ENCODE assay signal across 21 cellular contexts in the genomic region with DNA sequence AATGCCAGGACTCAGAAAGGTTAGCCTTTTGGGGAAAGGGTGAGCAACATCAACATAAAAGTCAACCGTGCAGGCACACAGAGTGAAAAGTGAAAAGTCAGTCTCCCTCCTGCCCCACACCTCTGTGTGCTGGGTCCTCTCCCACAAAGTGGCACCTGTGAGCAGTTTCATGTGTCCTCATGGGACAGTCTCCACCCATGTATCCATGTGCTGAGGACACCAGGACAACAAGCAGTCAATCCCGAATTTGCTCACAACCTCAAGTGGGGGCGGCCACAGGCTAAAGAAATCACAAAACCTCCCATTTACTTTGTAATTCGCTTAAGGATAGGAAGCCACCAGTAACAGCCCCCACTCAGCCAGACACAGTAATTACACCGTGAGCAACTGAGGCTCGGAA.
"Had no signal": no experiment of that assay in that cellular context is flagged by ENCODE, and none has a peak within 500 bp of the region (broad histone marks: within the 10 kb centered on the region; RNA-seq: fewer than 3 reads in every experiment).

No MANE protein-coding gene starts in this region.

- H3K36me3 Mint-ChIP-seq: activated naive CD4-positive, alpha-beta T cell treated with anti-CD3 and anti-CD28 coated beads, Interleukin-2, amount 50 U/mL, for 72 hours; T-cell had no signal

- H3K27me3 Mint-ChIP-seq: activated CD4-positive, alpha-beta T cell treated with anti-CD3 and anti-CD28 coated beads for 36 hours; activated naive CD8-positive, alpha-beta T cell treated with anti-CD3 and anti-CD28 coated beads, Interleukin-2, amount 50 U/mL, for 24 hours had no signal

- ATAC-seq: activated CD4-positive, alpha-beta T cell treated with anti-CD3 and anti-CD28 coated beads for 36 hours; activated naive CD8-positive, alpha-beta T cell treated with anti-CD3 and anti-CD28 coated beads, Interleukin-2, amount 50 U/mL, for 24 hours; activated T-cell treated with anti-CD3 and anti-CD28 coated beads, Interleukin-2, amount 50 U/mL, for 4 hours; body of pancreas; T-cell had no signal

- H3K9me3 Mint-ChIP-seq: activated CD4-positive, alpha-beta memory T cell treated with anti-CD3 and anti-CD28 coated beads, Interleukin-2, amount 10 ng/mL, durations not matched to agents 7 days and 5 days; activated naive CD4-positive, alpha-beta T cell treated with anti-CD3 and anti-CD28 coated beads, Interleukin-2, amount 50 U/mL, for 72 hours; activated naive CD8-positive, alpha-beta T cell treated with anti-CD3 and anti-CD28 coated beads, Interleukin-2, amount 50 U/mL, for 24 hours; activated T-cell treated with anti-CD3 and anti-CD28 coated beads, Interleukin-2, amount 50 U/mL, for 4 hours; T-cell had no signal

- DNase-seq: activated CD4-positive, alpha-beta memory T cell treated with anti-CD3 and anti-CD28 coated beads, Interleukin-2, amount 10 ng/mL, durations not matched to agents 7 days and 5 days; activated CD4-positive, alpha-beta T cell treated with anti-CD3 and anti-CD28 coated beads for 36 hours; activated CD4-positive, alpha-beta T cell treated with anti-CD3 and anti-CD28 coated beads, Interleukin-2, amount 50 U/mL, for 1 hour; activated effector memory CD4-positive, alpha-beta T cell treated with anti-CD3 and anti-CD28 coated beads, Interleukin-2, amount 50 U/mL, for 16 hours; activated naive CD4-positive, alpha-beta T cell treated with Interleukin-2 at 50 U/mL for 16 hours; activated naive CD8-positive, alpha-beta T cell treated with anti-CD3 and anti-CD28 coated beads, Interleukin-2, amount 50 U/mL, for 24 hours; activated T-cell treated with anti-CD3 and anti-CD28 coated beads, Interleukin-2, amount 50 U/mL, for 4 hours; amniotic stem cell; body of pancreas; central memory CD4-positive, alpha-beta T cell; NCI-H1092; NCI-H1417; NCI-H1930; NCI-H2171; NCI-H226; NCI-H526; NCI-H82; SIG-M5; T-cell; T-helper 2 cell had no signal

- H3K27ac Mint-ChIP-seq: activated CD4-positive, alpha-beta memory T cell treated with anti-CD3 and anti-CD28 coated beads, Interleukin-2, amount 10 ng/mL, durations not matched to agents 7 days and 5 days; activated CD4-positive, alpha-beta T cell treated with anti-CD3 and anti-CD28 coated beads for 36 hours; activated naive CD4-positive, alpha-beta T cell treated with anti-CD3 and anti-CD28 coated beads, Interleukin-2, amount 50 U/mL, for 72 hours; activated naive CD8-positive, alpha-beta T cell treated with anti-CD3 and anti-CD28 coated beads, Interleukin-2, amount 50 U/mL, for 24 hours; T-cell had no signal

- H3K4me1 Mint-ChIP-seq: activated CD4-positive, alpha-beta memory T cell treated with anti-CD3 and anti-CD28 coated beads, Interleukin-2, amount 10 ng/mL, durations not matched to agents 7 days and 5 days; activated CD4-positive, alpha-beta T cell treated with anti-CD3 and anti-CD28 coated beads for 36 hours; T-cell had no signal

- H3K4me3 Mint-ChIP-seq: activated CD4-positive, alpha-beta memory T cell treated with anti-CD3 and anti-CD28 coated beads, Interleukin-2, amount 10 ng/mL, durations not matched to agents 7 days and 5 days; activated CD4-positive, alpha-beta T cell treated with anti-CD3 and anti-CD28 coated beads for 36 hours; activated naive CD8-positive, alpha-beta T cell treated with anti-CD3 and anti-CD28 coated beads, Interleukin-2, amount 50 U/mL, for 24 hours; activated T-cell treated with anti-CD3 and anti-CD28 coated beads, Interleukin-2, amount 50 U/mL, for 4 hours; T-cell had no signal
